10 cellular contexts compared by ENCODE assay signal in the genomic region with DNA sequence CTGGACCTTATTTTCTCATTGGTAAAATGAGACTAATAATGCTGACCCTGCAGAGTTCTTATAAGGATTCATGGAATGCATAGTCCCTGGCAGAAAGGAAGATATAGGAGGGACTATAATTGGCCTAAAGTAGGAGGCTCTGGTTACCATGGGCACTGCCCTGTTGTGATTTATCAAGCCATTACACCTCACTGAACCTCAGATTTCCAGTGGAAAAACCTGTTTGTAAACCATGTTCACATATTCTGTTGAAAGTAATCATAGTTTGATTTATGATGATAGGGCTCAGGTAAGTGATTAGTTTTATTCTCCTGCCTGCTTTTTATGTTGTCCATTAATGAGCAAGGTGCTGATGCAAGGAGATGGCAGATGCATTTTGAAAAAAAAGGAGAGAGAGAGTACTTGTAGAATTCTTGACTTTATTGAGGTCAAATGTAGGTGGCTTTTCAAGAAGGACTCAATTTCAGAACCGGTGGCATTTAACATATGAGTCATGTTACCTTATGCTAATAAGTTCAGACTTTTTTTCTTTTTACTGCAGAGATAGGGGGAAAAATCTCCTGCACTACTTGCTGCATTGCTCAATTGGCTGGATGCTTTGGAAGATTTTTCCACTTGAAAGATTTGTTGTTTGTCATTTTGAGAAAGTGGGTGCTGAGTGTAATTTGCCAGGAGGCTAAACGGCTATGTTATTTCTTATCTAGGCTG. TPM values are rescaled to one million over a fixed set of nuclear protein-coding genes. Genes with fewer than 3 reads are reported as not detected.
DNase-seq lines count a peak whose midpoint lies in the region; ATAC-seq and TF ChIP-seq lines count a peak whose summit lies in the region.
"Had no signal": no experiment of that assay in that cellular context is flagged by ENCODE, and none has a peak within 500 bp of the region (broad histone marks: within the 10 kb centered on the region; RNA-seq: fewer than 3 reads in every experiment).

No MANE protein-coding gene starts in this region.

- H3K36me3 ChIP-seq in body of pancreas (replicated peaks in 1 of 2; ENCODE audit: insufficient read depth in 1 of 2, low read depth in 2 of 2): no peaks in the 10 kb centered on the region
- no peaks in the 10 kb centered on the region for H3K36me3 ChIP-seq in mucosa of descending colon (ENCODE audit: low read depth)
- H3K36me3 ChIP-seq: heart right ventricle had no signal

- WGBS in body of pancreas, 2 donors: 9 to 10% methylated on average over 2 of the region's 2 CpGs

- H3K9me3 ChIP-seq in body of pancreas: no peaks in the 10 kb centered on the region
- no peaks in the 10 kb centered on the region for H3K9me3 ChIP-seq in mucosa of descending colon
- H3K9me3 ChIP-seq: heart right ventricle had no signal

- TF ChIP-seq POLR2A in body of pancreas (IDR thresholded peaks at IDR 0.05): no peak

- H3K4me1 ChIP-seq in body of pancreas (peaks cover 45% of the 10 kb centered on the region), mucosa of descending colon (ENCODE audit: low read depth) (peaks cover 5% of the 10 kb centered on the region)

- TF ChIP-seq CTCF in body of pancreas (IDR thresholded peaks at IDR 0.05) (no peak), mucosa of descending colon (IDR thresholded peaks at IDR 0.05) (no peak)

- DNase-seq in Caki2 (ENCODE audit: low read depth): peak; percentile 97
- peak; percentile 96 for DNase-seq in HT-29 (ENCODE audit: low spot score)
- DNase-seq in body of pancreas: peak in 2 of 4 donors; percentile 36 to 41
- no peak for DNase-seq in mucosa of descending colon
- no peak for DNase-seq in SHP77 (lab: John Stamatoyannopoulos, UW)
- DNase-seq in KG1 (lab: John Stamatoyannopoulos, UW): no peak
- DNase-seq: heart right ventricle, NCI-H526 treated with DMSO at 0.1 percent for 48 hours had no signal

- intact Hi-C loops in body of pancreas (cut with DNase I): no loop called here
- intact Hi-C loops in mucosa of descending colon (cut with DNase I, micrococcal nuclease): no loop called here

- H3K4me3 ChIP-seq in body of pancreas (no peak overlapping the region), mucosa of descending colon (no peak overlapping the region)
- H3K4me3 ChIP-seq: heart right ventricle had no signal

- peak; percentile 82 for ATAC-seq in body of pancreas
- peak; percentile 36 for ATAC-seq in mucosa of descending colon
- ATAC-seq in HG03460 (IDR thresholded peaks at IDR 0.05; ENCODE audit: unreplicated experiment): no peak
- ATAC-seq in HG03159 (IDR thresholded peaks at IDR 0.05; ENCODE audit: unreplicated experiment): no peak

- no peaks in the 10 kb centered on the region for H3K27me3 ChIP-seq in body of pancreas
- H3K27me3 ChIP-seq: heart right ventricle had no signal

- peak overlapping the region in 3 of 4 donors; percentile 29 to 71 (median 53) for H3K27ac ChIP-seq in body of pancreas
- H3K27ac ChIP-seq: heart right ventricle had no signal

- in situ Hi-C loops in Caki2 (cut with HindIII; ENCODE audit: low pct_unique_long_range_greater_than_20kb, low sequenced_read_pairs): no loop called here

RNA-seq across cellular contexts. Expression of a gene that starts 14.6 kb away (rescaled TPM):
- total RNA-seq in Caki2 (2014; rRNA removed; shearing (Covaris generic); ENCODE audit: low replicate concordance): 190 and 199 TPM in 2 replicates
- total RNA-seq in HT-29 (2014; rRNA removed; shearing (Covaris generic)): 47.0 and 51.5 TPM in 2 replicates
- total RNA-seq in body of pancreas: 10 to 100 TPM; 21.4 to 26.5 TPM
- total RNA-seq in mucosa of descending colon: 10 to 100 TPM; 32.3 to 45.2 (median 43.1) TPM

RNA-seq across cellular contexts. Expression of a gene that starts 37.2 kb away (rescaled TPM):
- 326 and 344 TPM in 2 replicates for total RNA-seq in Caki2 (2014; rRNA removed; shearing (Covaris generic); ENCODE audit: low replicate concordance)
- 88.2 and 108 TPM in 2 replicates for total RNA-seq in HT-29 (2014; rRNA removed; shearing (Covaris generic))
- total RNA-seq in body of pancreas (10 to 100 TPM in 1 of 2 donors, 1 to 10 TPM in 1; 9.2 to 25.4 TPM), mucosa of descending colon (10 to 100 TPM; 22.1 to 56.5 (median 42.8) TPM)

Comparison
In these comparisons a context has a peak if more than half of its experiments do, and no peak if none do; other contexts are left out.
1. DNase-seq: peak in Caki2 (single experiment) and HT-29 (single experiment); none in mucosa of descending colon (0 of 3), SHP77 (0 of 2) and KG1 (single experiment).
2. ATAC-seq: peak in body of pancreas (single experiment) and mucosa of descending colon (single experiment); none in HG03460 (single experiment) and HG03159 (single experiment).